ENCODE assay signal across 18 cellular contexts in the genomic region with DNA sequence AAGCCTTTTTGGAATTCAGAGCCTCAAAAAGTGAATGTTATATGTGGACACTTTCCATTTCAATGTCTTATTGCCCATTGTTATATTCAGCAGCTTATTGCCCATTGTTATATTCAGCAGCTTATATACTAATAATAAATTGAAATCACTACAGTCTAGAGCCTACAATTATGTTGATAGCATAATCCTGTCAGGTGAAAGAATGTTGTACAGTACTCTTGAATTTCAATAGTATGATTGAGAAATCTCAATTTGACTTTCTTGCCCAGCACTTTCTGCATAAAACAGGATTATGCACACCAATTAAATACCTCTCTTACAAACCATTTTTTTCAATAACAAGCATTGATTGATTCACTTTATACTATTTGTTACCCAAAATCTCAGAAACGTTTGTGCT.
DNase-seq lines count a peak whose midpoint lies in the region; FAIRE-seq and TF ChIP-seq lines count a peak whose summit lies in the region.
"Had no signal": no experiment of that assay in that cellular context is flagged by ENCODE, and none has a peak within 500 bp of the region (broad histone marks: within the 10 kb centered on the region; RNA-seq: fewer than 3 reads in every experiment).

No MANE protein-coding gene starts in this region.

- H2AFZ ChIP-seq in OCI-LY1 (ENCODE audit: low read length), result no peak overlapping the region

- intact Hi-C loops in dorsolateral prefrontal cortex (cut with DNase I), result no loop called here

- no peaks in the 10 kb centered on the region for H3K27me3 ChIP-seq in OCI-LY1 (ENCODE audit: insufficient read depth, low read length)
- H3K27me3 ChIP-seq in dorsolateral prefrontal cortex, result no peaks in the 10 kb centered on the region
- H3K27me3 ChIP-seq: BLaER1 treated with 17β-estradiol and CSF1 and Interleukin-3, amounts not matched to agents 10 nM and 100 nM had no signal

- no peaks in the 10 kb centered on the region for H3K9me2 ChIP-seq in OCI-LY1 (ENCODE audit: low read depth, low read length)

- H3K36me3 ChIP-seq in OCI-LY1 (ENCODE audit: insufficient read depth, low read length), result no peaks in the 10 kb centered on the region
- H3K36me3 ChIP-seq: BLaER1 treated with 17β-estradiol and CSF1 and Interleukin-3, amounts not matched to agents 10 nM and 100 nM had no signal

- no peaks in the 10 kb centered on the region for H3K79me2 ChIP-seq in OCI-LY1 (ENCODE audit: insufficient read depth, low read length)

- 0 out of 2 replicates have a peak, but pooled peaks cover 7% of the 10 kb centered on the region for H3K9me3 ChIP-seq in OCI-LY1 (ENCODE audit: low read length)
- H3K9me3 ChIP-seq: BLaER1 treated with 17β-estradiol and CSF1 and Interleukin-3, amounts not matched to agents 10 nM and 100 nM; Caco-2 had no signal

- no peak for FAIRE-seq in GM19239 (lab: Jason Lieb, UNC)
- FAIRE-seq: A204.1, G401.6, GM12891 had no signal

- DNase-seq in dorsolateral prefrontal cortex (no peak), NCI-H146 (lab: John Stamatoyannopoulos, UW) (no peak), GM19239 (ENCODE audit: insufficient read length, low spot score) (no peak)
- DNase-seq in stimulated activated naive CD4-positive, alpha-beta T cell treated with Interleukin-2 at 50 U/mL for 16 hours (lab: John Stamatoyannopoulos, UW), result no peak
- DNase-seq: 8988T; AML-193; Caco-2; Calu3; CD4-positive, alpha-beta T cell; CD8-positive, alpha-beta T cell; DMS79 treated with DMSO at 0.1 percent for 48 hours; GF-D8 had no signal

- H3K4me3 ChIP-seq in OCI-LY1 (ENCODE audit: low read depth, low read length, poor library complexity, severe bottlenecking) (no peak overlapping the region), dorsolateral prefrontal cortex (peak overlapping the region in 7 of 59 donors; percentile 0 to 41 (median 10))
- H3K4me3 ChIP-seq: BLaER1 treated with 17β-estradiol and CSF1 and Interleukin-3, amounts not matched to agents 10 nM and 100 nM had no signal

- H3K27ac ChIP-seq in OCI-LY1 (ENCODE audit: low read depth, low read length, poor library complexity, severe bottlenecking) (peak overlapping the region; percentile 3), dorsolateral prefrontal cortex (peak overlapping the region in 36 of 59 donors; percentile 2 to 74 (median 48))
- H3K27ac ChIP-seq: BLaER1 treated with 17β-estradiol and CSF1 and Interleukin-3, amounts not matched to agents 10 nM and 100 nM; C4-2B had no signal

- TF ChIP-seq CTCF in OCI-LY1 (IDR thresholded peaks at IDR 0.05; ENCODE audit: low read length) (no peak), dorsolateral prefrontal cortex (IDR thresholded peaks at IDR 0.05 in 54 of 56, conservative IDR thresholded peaks at IDR 0.05 in 2 of 56; ENCODE audit: low read depth in 1 of 56, partially characterized antibody in 56 of 56) (no peak)

- no peaks in the 10 kb centered on the region for H3F3A ChIP-seq in OCI-LY1 (ENCODE audit: insufficient read depth, low read length)

- no peak overlapping the region for H3K9ac ChIP-seq in OCI-LY1 (ENCODE audit: low read length)
- H3K9ac ChIP-seq: BLaER1 treated with 17β-estradiol and CSF1 and Interleukin-3, amounts not matched to agents 10 nM and 100 nM had no signal

- no peak overlapping the region for H3K4me2 ChIP-seq in OCI-LY1 (ENCODE audit: low read length)
- H3K4me2 ChIP-seq: BLaER1 treated with 17β-estradiol and CSF1 and Interleukin-3, amounts not matched to agents 10 nM and 100 nM had no signal

- peaks cover 19% of the 10 kb centered on the region for H3K4me1 ChIP-seq in OCI-LY1 (ENCODE audit: insufficient read depth, low read length, severe bottlenecking)
- H3K4me1 ChIP-seq: BLaER1 treated with 17β-estradiol and CSF1 and Interleukin-3, amounts not matched to agents 10 nM and 100 nM; Caco-2 had no signal

- H4K20me1 ChIP-seq in OCI-LY1 (ENCODE audit: insufficient read depth, low read length), result no peaks in the 10 kb centered on the region
- H4K20me1 ChIP-seq: BLaER1 treated with 17β-estradiol and CSF1 and Interleukin-3, amounts not matched to agents 10 nM and 100 nM had no signal
